26 cellular contexts compared by ENCODE assay signal in genomic region chr7:148318092-148318756, GRCh38.
"Had no signal": no experiment of that assay in that cellular context is flagged by ENCODE, and none has a peak within 500 bp of the region (broad histone marks: within the 10 kb centered on the region; RNA-seq: fewer than 3 reads in every experiment).

No MANE protein-coding gene starts in this region.

- DNase-seq: activated CD4-positive, alpha-beta T cell treated with anti-CD3 and anti-CD28 coated beads for 36 hours; activated CD4-positive, CD25-positive, alpha-beta regulatory T cell; activated CD8-positive, alpha-beta memory T cell treated with anti-CD3 and anti-CD28 coated beads, Interleukin-2, amount 10 ng/mL, durations not matched to agents 7 days and 5 days; activated CD8-positive, alpha-beta T cell treated with anti-CD3 and anti-CD28 coated beads, Interleukin-2, amount 10 ng/mL, durations not matched to agents 7 days and 5 days; activated naive CD8-positive, alpha-beta T cell treated with anti-CD3 and anti-CD28 coated beads, Interleukin-2, amount 50 U/mL, for 24 hours; activated T-cell treated with anti-CD3 and anti-CD28 coated beads, Interleukin-2, amount 50 U/mL, for 48 hours; dermis blood vessel endothelial cell; effector CD8-positive, alpha-beta T cell; gastrocnemius medialis; hippocampal formation; left lung; lower lobe of right lung; mesenchymal stem cell; ovary; right lobe of liver; stimulated activated CD4-positive, alpha-beta T cell treated with anti-CD3 and anti-CD28 coated beads, Interleukin-4, amount 100 ng/mL, for 1 hour; stimulated activated naive CD8-positive, alpha-beta T cell treated with anti-CD3 and anti-CD28 coated beads, Interleukin-15, Interleukin-2, amounts not matched to agents 100 U/mL and 50 U/mL, for 24 hours; testis; transverse colon had no signal

- H3K9me3 ChIP-seq: gastrocnemius medialis, left lung, lower lobe of right lung, neutrophil, ovary, right lobe of liver, testis, transverse colon had no signal

- H3K4me3 Mint-ChIP-seq: activated CD4-positive, alpha-beta T cell treated with anti-CD3 and anti-CD28 coated beads for 36 hours; activated CD8-positive, alpha-beta memory T cell treated with anti-CD3 and anti-CD28 coated beads, Interleukin-2, amount 10 ng/mL, durations not matched to agents 7 days and 5 days; activated CD8-positive, alpha-beta T cell treated with anti-CD3 and anti-CD28 coated beads, Interleukin-2, amount 10 ng/mL, durations not matched to agents 7 days and 5 days; activated naive CD4-positive, alpha-beta T cell treated with anti-CD3 and anti-CD28 coated beads, Interleukin-2, amount 50 U/mL, for 24 hours; activated naive CD8-positive, alpha-beta T cell treated with anti-CD3 and anti-CD28 coated beads, Interleukin-2, amount 50 U/mL, for 24 hours; central memory CD8-positive, alpha-beta T cell; nephron; T-helper 2 cell treated with Interferon-gamma antibody and Interleukin-4, amounts not matched to agents 5 μg/mL and 100 μg/mL, for 36 hours had no signal

- H3K27ac ChIP-seq: gastrocnemius medialis, left lung, lower lobe of right lung, neutrophil, ovary, testis, transverse colon had no signal

- H3K9me3 Mint-ChIP-seq: activated T-helper 2 cell treated with anti-CD3 and anti-CD28 coated beads, Interferon-gamma antibody, Interleukin-2, Interleukin-4, amounts not matched to agents 10 μg/mL and 5 μg/mL and 100 μg/mL, durations not matched to agents 14 hours and 24 hours and 36 hours; nephron; T-helper 2 cell treated with Interferon-gamma antibody and Interleukin-4, amounts not matched to agents 5 μg/mL and 100 μg/mL, for 36 hours had no signal

- H3K36me3 Mint-ChIP-seq: activated CD8-positive, alpha-beta memory T cell treated with anti-CD3 and anti-CD28 coated beads, Interleukin-2, amount 10 ng/mL, durations not matched to agents 7 days and 5 days; activated naive CD4-positive, alpha-beta T cell treated with anti-CD3 and anti-CD28 coated beads, Interleukin-2, amount 50 U/mL, for 24 hours had no signal

- H3K4me3 ChIP-seq: gastrocnemius medialis, left lung, lower lobe of right lung, ovary, right lobe of liver, testis, transverse colon had no signal

- H3K4me1 Mint-ChIP-seq: activated CD4-positive, alpha-beta T cell treated with anti-CD3 and anti-CD28 coated beads for 36 hours; activated CD8-positive, alpha-beta memory T cell treated with anti-CD3 and anti-CD28 coated beads, Interleukin-2, amount 10 ng/mL, durations not matched to agents 7 days and 5 days; activated naive CD4-positive, alpha-beta T cell treated with anti-CD3 and anti-CD28 coated beads, Interleukin-2, amount 50 U/mL, for 24 hours; central memory CD8-positive, alpha-beta T cell; nephron had no signal

- H3K27me3 ChIP-seq: gastrocnemius medialis, left lung, neutrophil, ovary, right lobe of liver, testis, transverse colon had no signal

- H3K36me3 ChIP-seq: gastrocnemius medialis, left lung, lower lobe of right lung, neutrophil, ovary, right lobe of liver, transverse colon had no signal

- ATAC-seq: activated CD4-positive, alpha-beta T cell treated with anti-CD3 and anti-CD28 coated beads for 36 hours; activated CD8-positive, alpha-beta memory T cell treated with anti-CD3 and anti-CD28 coated beads, Interleukin-2, amount 10 ng/mL, durations not matched to agents 7 days and 5 days; activated CD8-positive, alpha-beta T cell treated with anti-CD3 and anti-CD28 coated beads, Interleukin-2, amount 10 ng/mL, durations not matched to agents 7 days and 5 days; activated naive CD8-positive, alpha-beta T cell treated with anti-CD3 and anti-CD28 coated beads, Interleukin-2, amount 50 U/mL, for 24 hours; gastrocnemius medialis; left lung; lower lobe of right lung; stimulated activated naive CD8-positive, alpha-beta T cell treated with anti-CD3 and anti-CD28 coated beads, Interleukin-15, Interleukin-2, amounts not matched to agents 100 U/mL and 50 U/mL, for 24 hours had no signal

- H3K27me3 Mint-ChIP-seq: activated CD8-positive, alpha-beta memory T cell treated with anti-CD3 and anti-CD28 coated beads, Interleukin-2, amount 10 ng/mL, durations not matched to agents 7 days and 5 days; activated naive CD4-positive, alpha-beta T cell treated with anti-CD3 and anti-CD28 coated beads, Interleukin-2, amount 50 U/mL, for 24 hours; activated naive CD8-positive, alpha-beta T cell treated with anti-CD3 and anti-CD28 coated beads, Interleukin-2, amount 50 U/mL, for 24 hours had no signal

- H3K4me1 ChIP-seq: gastrocnemius medialis, left lung, lower lobe of right lung, testis, transverse colon had no signal

- H3K27ac Mint-ChIP-seq: activated CD4-positive, alpha-beta T cell treated with anti-CD3 and anti-CD28 coated beads for 36 hours; activated CD8-positive, alpha-beta memory T cell treated with anti-CD3 and anti-CD28 coated beads, Interleukin-2, amount 10 ng/mL, durations not matched to agents 7 days and 5 days; activated CD8-positive, alpha-beta T cell treated with anti-CD3 and anti-CD28 coated beads, Interleukin-2, amount 10 ng/mL, durations not matched to agents 7 days and 5 days; activated naive CD4-positive, alpha-beta T cell treated with anti-CD3 and anti-CD28 coated beads, Interleukin-2, amount 50 U/mL, for 24 hours; activated naive CD8-positive, alpha-beta T cell treated with anti-CD3 and anti-CD28 coated beads, Interleukin-2, amount 50 U/mL, for 24 hours; activated T-helper 2 cell treated with anti-CD3 and anti-CD28 coated beads, Interferon-gamma antibody, Interleukin-2, Interleukin-4, amounts not matched to agents 10 μg/mL and 5 μg/mL and 100 μg/mL, durations not matched to agents 14 hours and 24 hours and 36 hours; nephron; progenitor cell of endocrine pancreas; T-helper 2 cell treated with Interferon-gamma antibody and Interleukin-4, amounts not matched to agents 5 μg/mL and 100 μg/mL, for 36 hours had no signal
